In the genomic region with DNA sequence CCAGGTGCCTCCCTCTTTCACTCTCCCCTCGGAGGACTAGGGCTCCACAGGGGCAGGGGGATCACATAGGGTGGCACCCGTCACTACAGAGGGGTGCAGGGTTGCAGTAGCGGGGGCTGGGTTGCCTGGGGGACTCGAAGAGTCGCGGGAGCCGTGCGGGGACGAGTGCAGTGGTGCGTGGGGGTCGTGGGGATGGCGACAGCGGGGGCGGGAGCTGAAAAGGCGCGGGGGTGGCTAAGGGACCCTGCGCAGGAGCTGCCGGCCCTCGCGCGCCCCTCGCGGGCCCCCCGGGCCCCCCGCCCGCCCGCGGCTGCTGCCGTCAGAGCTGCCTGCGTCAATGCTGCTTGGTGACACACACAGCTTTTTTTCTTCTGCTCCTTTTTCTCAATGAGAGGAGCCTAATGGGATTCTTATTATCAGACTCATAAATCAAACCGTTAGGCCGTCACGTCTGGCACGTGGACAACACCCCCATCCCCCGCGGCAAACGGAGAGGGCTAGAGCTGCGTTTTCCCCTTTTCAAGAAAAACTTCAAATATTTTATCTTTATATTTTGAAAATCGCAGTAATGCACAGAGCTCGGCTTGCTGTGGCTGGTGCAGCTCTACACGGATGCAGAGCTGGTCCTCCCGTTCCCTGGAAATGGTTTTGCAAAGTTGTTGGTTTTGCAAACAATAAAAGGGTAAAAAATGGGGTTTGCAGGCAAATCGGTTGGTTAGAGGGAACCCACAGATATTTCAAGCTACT, we compare ENCODE assay signal across 1 cellular context.
TF ChIP-seq lines count a peak whose summit lies in the region.

No MANE protein-coding gene starts in this region.

TF ChIP-seq in H1, 55 proteins besides CTCF, POLR2A, EP300 and RAD21 (continued from another document):
- TF ChIP-seq ASH2L (IDR thresholded peaks at IDR 0.05; ENCODE audit: low read length): no peak
- TF ChIP-seq, protein P1, sequence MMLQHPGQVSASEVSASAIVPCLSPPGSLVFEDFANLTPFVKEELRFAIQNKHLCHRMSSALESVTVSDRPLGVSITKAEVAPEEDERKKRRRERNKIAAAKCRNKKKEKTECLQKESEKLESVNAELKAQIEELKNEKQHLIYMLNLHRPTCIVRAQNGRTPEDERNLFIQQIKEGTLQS (IDR thresholded peaks at IDR 0.05; ENCODE audit: insufficient read depth, low read depth, low read length): no peak
- TF ChIP-seq BACH1 (IDR thresholded peaks at IDR 0.05; ENCODE audit: low read length): no peak
- no peak for TF ChIP-seq CBX5 (IDR thresholded peaks at IDR 0.05; ENCODE audit: low read depth, low read length)
- TF ChIP-seq KDM4A (IDR thresholded peaks at IDR 0.05; ENCODE audit: low read depth, low read length, severe bottlenecking): peak; percentile 12
- TF ChIP-seq CTBP2 (IDR thresholded peaks at IDR 0.05; ENCODE audit: borderline replicate concordance, insufficient read depth, insufficient read length, low read length): no peak
- TF ChIP-seq YY1 (IDR thresholded peaks at IDR 0.05; ENCODE audit: low read depth, low read length): no peak
- no peak for TF ChIP-seq RFX5 (IDR thresholded peaks at IDR 0.05; ENCODE audit: borderline replicate concordance, low read depth, low read length)
